8 cellular contexts compared by ENCODE assay signal in genomic region chr17:17739388-17740066, GRCh38. TPM values are rescaled to one million over a fixed set of nuclear protein-coding genes. Genes with fewer than 3 reads are reported as not detected.
DNase-seq lines count a peak whose midpoint lies in the region; ATAC-seq, FAIRE-seq and TF ChIP-seq lines count a peak whose summit lies in the region.
"Had no signal": no experiment of that assay in that cellular context is flagged by ENCODE, and none has a peak within 500 bp of the region (broad histone marks: within the 10 kb centered on the region; RNA-seq: fewer than 3 reads in every experiment).

No MANE protein-coding gene starts in this region.

- intact Hi-C loops in HepG2 (cut with micrococcal nuclease; ENCODE audit: unreplicated experiment) = no loop called here

- H3K27ac ChIP-seq in HepG2 (ENCODE audit: extremely low read length, insufficient read depth, low read length) (no peak overlapping the region), suprapubic skin (peak overlapping the region; percentile 83)

- TF ChIP-seq POLR2A in HepG2 (IDR thresholded peaks at IDR 0.05; ENCODE audit: insufficient read depth in 1 of 2, low read depth in 2 of 2, low read length in 2 of 2) = no peak
- no peak for TF ChIP-seq POLR2A in suprapubic skin (IDR thresholded peaks at IDR 0.05)

- H3K4me2 ChIP-seq in HepG2 (ENCODE audit: low read depth, low read length) = no peak overlapping the region

- CTCF ChIA-PET in HepG2 (lab: Yijun Ruan, JAX; ENCODE audit: low intra/inter-chr PET ratio, low total read pairs) = no interaction called here

- H3K4me1 ChIP-seq in HepG2 (ENCODE audit: insufficient read depth, low read length) = peaks cover 22% of the 10 kb centered on the region
- peaks cover 70% of the 10 kb centered on the region for H3K4me1 ChIP-seq in suprapubic skin

- TF ChIP-seq EP300 in HepG2 (IDR thresholded peaks at IDR 0.05; ENCODE audit: low read depth in 2 of 2, low read length in 2 of 2) (no peak), HepG2 (CRISPR knock-in tag; IDR thresholded peaks at IDR 0.05; ENCODE audit: borderline replicate concordance) (no peak), suprapubic skin (IDR thresholded peaks at IDR 0.05) (no peak)

- H3K27me3 ChIP-seq in bronchial epithelial cell (ENCODE audit: control insufficient read depth, insufficient read depth, low read length) (no peaks in the 10 kb centered on the region), HepG2 (ENCODE audit: control insufficient read depth in 1 of 2, insufficient read depth in 2 of 2, low read length in 2 of 2) (no peaks in the 10 kb centered on the region), suprapubic skin (no peaks in the 10 kb centered on the region)

- H3K4me3 ChIP-seq in bronchial epithelial cell (ENCODE audit: low read depth, low read length) = no peak overlapping the region
- H3K4me3 ChIP-seq in HepG2 (replicated peaks in 1 of 3; ENCODE audit: insufficient read depth in 1 of 3, low read depth in 2 of 3, low read length in 3 of 3) = no peak overlapping the region
- no peak overlapping the region for H3K4me3 ChIP-seq in suprapubic skin

- peak; percentile 64 for DNase-seq in HTR-8/SVneo (ENCODE audit: insufficient read length, low spot score)
- DNase-seq in bronchial epithelial cell (ENCODE audit: low read depth) = peak; percentile 34
- no peak for DNase-seq in HepG2 (ENCODE audit: low spot score)
- no peak for DNase-seq in suprapubic skin (ENCODE audit: low spot score in 2 of 2)
- DNase-seq in GF-D8 (lab: John Stamatoyannopoulos, UW) = no peak
- no peak for DNase-seq in activated CD8-positive, alpha-beta memory T cell treated with anti-CD3 and anti-CD28 coated beads, Interleukin-2, amount 50 U/mL, for 48 hours
- no peak for DNase-seq in GM20000 (ENCODE audit: low spot score)

- H3K36me3 ChIP-seq in bronchial epithelial cell (ENCODE audit: control insufficient read depth, insufficient read depth, low read length) (peaks cover 5% of the 10 kb centered on the region), HepG2 (replicated peaks in 1 of 2; ENCODE audit: control insufficient read depth in 1 of 2, insufficient read depth in 2 of 2, low read length in 2 of 2) (peaks cover 0 to 2% of the 10 kb centered on the region in 2 experiments; a peak in 1 of 5 replicates), suprapubic skin (no peaks in the 10 kb centered on the region)

- no TSS peak for BruUV-seq in HepG2 (replicated peaks; lab: Mats Ljungman, UMichigan)

- H2AFZ ChIP-seq in HepG2 (ENCODE audit: low read length) = no peak overlapping the region

- H3K79me2 ChIP-seq in HepG2 (ENCODE audit: insufficient read depth, low read length) = peaks cover 13% of the 10 kb centered on the region

- FAIRE-seq in HTR-8/SVneo (lab: Jason Lieb, UNC) (peak; percentile 9), bronchial epithelial cell (lab: Jason Lieb, UNC) (no peak), HepG2 (lab: Jason Lieb, UNC) (no peak)
- FAIRE-seq: islet of Langerhans had no signal

- POLR2A ChIA-PET in HepG2 (lab: Yijun Ruan, JAX) = no interaction called here

- no peak for TF ChIP-seq RAD21 in HepG2 (CRISPR knock-in tag; IDR thresholded peaks at IDR 0.05)

- TF ChIP-seq CTCF in bronchial epithelial cell (IDR thresholded peaks at IDR 0.05; ENCODE audit: insufficient read depth, low read length, severe bottlenecking) (no peak), HepG2 (CRISPR knock-in tag; IDR thresholded peaks at IDR 0.05) (0 out of 2 replicates have a peak, but pooled peaks have one; percentile 8), suprapubic skin (IDR thresholded peaks at IDR 0.05) (no peak), GM20000 (IDR thresholded peaks at IDR 0.05; ENCODE audit: extremely low read depth, missing control alignments) (no peak)

- no peaks in the 10 kb centered on the region for H3K9me3 ChIP-seq in HepG2 (ENCODE audit: low read length)
- H3K9me3 ChIP-seq in suprapubic skin = no peaks in the 10 kb centered on the region

- H4K20me1 ChIP-seq in HepG2 (ENCODE audit: insufficient read depth, low read length) = peaks cover 18% of the 10 kb centered on the region; the same call in 1 of the 2 replicates

- WGBS in HepG2 (ENCODE audit: low lambda C conversion rate) = 67% methylated on average over 5 of the region's 10 CpGs
- WGBS in suprapubic skin = 41% methylated on average over 6 of the region's 10 CpGs

- peak; percentile 34; the same call in 2 of the 3 replicates for ATAC-seq in HepG2

- in situ Hi-C loops in HepG2 (cut with HindIII; ENCODE audit: extremely low pct_ligation_motif_present, low pct_unique_long_range_greater_than_20kb) = no loop called here

- no peak overlapping the region for H3K9ac ChIP-seq in HepG2 (ENCODE audit: insufficient read depth, low read depth, low read length)

TF ChIP-seq in HepG2, 621 proteins besides CTCF, POLR2A, EP300 and RAD21 (continues in another document):
- TF ChIP-seq ZNF687 (CRISPR knock-in tag; IDR thresholded peaks at IDR 0.05) (peak; percentile 69), SMC3 (IDR thresholded peaks at IDR 0.05; ENCODE audit: low read length) (no peak), GATAD1 (CRISPR knock-in tag; IDR thresholded peaks at IDR 0.05) (no peak), ZNF737 (CRISPR knock-in tag; IDR thresholded peaks at IDR 0.05; ENCODE audit: borderline replicate concordance) (no peak), JUNB (CRISPR knock-in tag; IDR thresholded peaks at IDR 0.05; ENCODE audit: borderline replicate concordance) (no peak), XRCC5 (optimal IDR thresholded peaks at IDR 0.05; ENCODE audit: low read length) (peak; percentile 18), FOSL2 (CRISPR knock-in tag; IDR thresholded peaks at IDR 0.05) (peak; percentile 87), HNF1B (CRISPR knock-in tag; IDR thresholded peaks at IDR 0.05) (no peak), ZNF121 (CRISPR knock-in tag; IDR thresholded peaks at IDR 0.05) (no peak)

RNA-seq across cellular contexts. Expression of gene RAI1, which starts 58.3 kb away (rescaled TPM):
- total RNA-seq in bronchial epithelial cell = 7.4 and 8.8 TPM in 2 replicates
- total RNA-seq in HepG2 (2016; rRNA removed; fragmentation: Illumina TruSeq; extraction: Trizol) = 5.1 and 5.2 TPM in 2 replicates
- 2.6 and 3.4 TPM in 2 replicates for total RNA-seq in HepG2 (2016; cell fraction: cytosol; rRNA removed; fragmentation: Illumina TruSeq; extraction: Trizol; ENCODE audit: low read depth)
- 5.2 and 5.4 TPM in 2 replicates for total RNA-seq in HepG2 (2016; cell fraction: insoluble cytoplasmic fraction; rRNA removed; fragmentation: Illumina TruSeq; extraction: Trizol)
- 4.3 and 5.6 TPM in 2 replicates for total RNA-seq in HepG2 (2016; cell fraction: membrane; rRNA removed; fragmentation: Illumina TruSeq; extraction: Trizol)
- 7.2 and 9.2 TPM in 2 replicates for total RNA-seq in HepG2 (2016; cell fraction: nucleus; rRNA removed; fragmentation: Illumina TruSeq; extraction: Trizol)
- polyA plus RNA-seq in HepG2 (2011; rRNA removed) = 3.4 and 3.9 TPM in 2 replicates
- 1.9 and 2.7 TPM in 2 replicates for polyA plus RNA-seq in HepG2 (2011; cell fraction: cytosol; rRNA removed)
- polyA plus RNA-seq in HepG2 (2011; cell fraction: nucleus; rRNA removed) = 15.5 and 22.7 TPM in 2 replicates
- polyA plus RNA-seq in HepG2 (2012) = 6.0 and 9.1 TPM in 2 replicates
- polyA plus RNA-seq in HepG2 (2016; cell fraction: cytosol; fragmentation: Illumina TruSeq; extraction: Trizol; ENCODE audit: low read depth) = 3.8 and 4.7 TPM in 2 replicates
- polyA plus RNA-seq in HepG2 (2016; cell fraction: insoluble cytoplasmic fraction; fragmentation: Illumina TruSeq; extraction: Trizol; ENCODE audit: low read depth) = 8.3 and 10.1 TPM in 2 replicates
- polyA plus RNA-seq in HepG2 (2016; cell fraction: membrane; fragmentation: Illumina TruSeq; extraction: Trizol; ENCODE audit: low read depth) = 5.1 and 5.2 TPM in 2 replicates
- 24.6 and 26.3 TPM in 2 replicates for polyA plus RNA-seq in HepG2 (2016; cell fraction: nucleus; fragmentation: Illumina TruSeq; extraction: Trizol; ENCODE audit: insufficient read depth, low read depth)
- 7.4 and 12.2 TPM in 2 replicates for polyA minus RNA-seq in HepG2 (2011; rRNA and poly(A)+ RNA removed; ENCODE audit: low replicate concordance)
- polyA minus RNA-seq in HepG2 (2011; cell fraction: cytosol; rRNA and poly(A)+ RNA removed) = 6.2 and 6.7 TPM in 2 replicates
- polyA minus RNA-seq in HepG2 (2011; cell fraction: nucleus; rRNA and poly(A)+ RNA removed) = 9.0 and 12.1 TPM in 2 replicates
- total RNA-seq in suprapubic skin = 10 to 100 TPM; 20.3 to 46.1 (median 30.4) TPM

Comparison
In these comparisons a context has a peak if more than half of its experiments do, and no peak if none do; other contexts are left out.
1. DNase-seq: peak in HTR-8/SVneo (single experiment) and bronchial epithelial cell (single experiment); none in HepG2 (single experiment), suprapubic skin (0 of 2), GF-D8 (single experiment), activated CD8-positive, alpha-beta memory T cell treated with anti-CD3 and anti-CD28 coated beads, Interleukin-2, amount 50 U/mL, for 48 hours (single experiment) and GM20000 (single experiment).